1 cellular context compared by ENCODE assay signal in genomic region chr11:100689141-100689540, GRCh38.
TF ChIP-seq lines count a peak whose summit lies in the region.

No MANE protein-coding gene starts in this region.

TF ChIP-seq in H1, 55 proteins besides CTCF, POLR2A, EP300 and RAD21:
- TF ChIP-seq SUZ12 (IDR thresholded peaks at IDR 0.05; ENCODE audit: low read length): no peak
- TF ChIP-seq SIN3A (conservative IDR thresholded peaks at IDR 0.05 in 1 of 2, IDR thresholded peaks at IDR 0.05 in 1 of 2; ENCODE audit: low read depth in 1 of 2, low read length in 2 of 2): no peak
- TF ChIP-seq GABPA (IDR thresholded peaks at IDR 0.05; ENCODE audit: borderline replicate concordance, insufficient read depth, low read length): no peak
- no peak for TF ChIP-seq KDM4A (IDR thresholded peaks at IDR 0.05; ENCODE audit: low read depth, low read length, severe bottlenecking)
- TF ChIP-seq CBX8 (IDR thresholded peaks at IDR 0.05; ENCODE audit: borderline replicate concordance, low read depth, low read length): no peak
- no peak for TF ChIP-seq FOSL1 (IDR thresholded peaks at IDR 0.05; ENCODE audit: insufficient read depth, low read depth, low read length)
- no peak for TF ChIP-seq BACH1 (IDR thresholded peaks at IDR 0.05; ENCODE audit: low read length)
- TF ChIP-seq MAFK (IDR thresholded peaks at IDR 0.05; ENCODE audit: low read depth, low read length): no peak
- TF ChIP-seq JUN (IDR thresholded peaks at IDR 0.05; ENCODE audit: low read depth, low read length): no peak
- no peak for TF ChIP-seq RNF2 (IDR thresholded peaks at IDR 0.05; ENCODE audit: borderline replicate concordance, low read depth, low read length, missing control alignments, poor library complexity, severe bottlenecking)
- no peak for TF ChIP-seq EGR1 (IDR thresholded peaks at IDR 0.05; ENCODE audit: borderline replicate concordance, low read depth, low read length)
- TF ChIP-seq SP2 (IDR thresholded peaks at IDR 0.05; ENCODE audit: low read length): no peak
- no peak for TF ChIP-seq NANOG (IDR thresholded peaks at IDR 0.05; ENCODE audit: insufficient read depth, low read depth, low read length, poor library complexity, severe bottlenecking)
